In the genomic region with DNA sequence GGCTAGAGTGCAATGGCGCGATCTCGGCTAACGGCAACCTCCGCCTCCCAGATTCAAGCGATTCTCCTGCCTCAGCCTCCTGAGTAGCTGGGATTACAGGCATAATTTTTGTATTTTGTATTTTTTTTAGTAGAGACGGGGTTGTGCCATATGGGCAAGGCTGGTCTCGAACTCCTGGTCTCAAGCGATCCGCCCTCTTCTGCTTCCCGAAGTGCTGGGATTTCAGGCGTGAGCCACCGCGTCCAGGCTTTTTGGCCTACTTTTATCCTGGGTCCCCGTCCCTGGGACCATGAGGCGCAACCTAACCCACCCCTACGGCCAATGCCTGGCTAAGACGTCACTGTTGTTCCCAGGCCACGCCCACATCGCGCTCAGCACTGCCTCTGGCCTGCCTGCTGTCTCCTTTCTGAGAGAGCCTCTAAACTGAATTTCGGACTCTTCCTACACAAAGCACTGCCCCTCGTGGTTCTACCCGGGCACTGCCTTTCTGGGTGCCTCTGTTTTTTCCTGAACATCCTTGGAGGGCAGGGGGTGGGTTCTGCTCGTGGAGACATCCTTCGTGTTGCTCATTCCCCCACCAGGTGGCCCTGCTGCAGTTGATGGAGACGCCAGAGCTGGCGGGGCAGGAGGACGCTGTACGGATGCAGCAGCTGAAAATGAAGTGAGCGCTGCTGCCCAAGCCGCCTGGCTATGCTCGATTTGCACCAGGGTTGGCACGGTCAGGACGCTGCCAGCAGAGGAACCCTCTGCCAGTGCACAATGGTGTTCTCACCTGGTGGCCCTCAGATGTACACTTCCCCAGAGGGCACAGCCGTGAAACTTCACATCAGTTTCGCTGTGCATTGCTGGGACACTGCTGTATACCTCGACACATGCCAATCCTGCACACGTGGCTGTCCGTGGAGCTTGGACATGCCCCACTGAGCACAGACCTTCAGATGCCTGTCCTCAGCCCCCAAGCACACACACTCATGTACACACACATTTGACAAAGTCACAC, we compare ENCODE assay signal across 8 cellular contexts. TPM values are rescaled to one million over a fixed set of nuclear protein-coding genes. Genes with fewer than 3 reads are reported as not detected.
DNase-seq lines count a peak whose midpoint lies in the region; ATAC-seq and TF ChIP-seq lines count a peak whose summit lies in the region.

No MANE protein-coding gene starts in this region.

- no peaks in the 10 kb centered on the region for H3K9me2 ChIP-seq in hepatocyte (replicated peaks; ENCODE audit: insufficient read depth)

- peaks cover 11% of the 10 kb centered on the region for H3K36me3 Mint-ChIP-seq in activated T-cell treated with anti-CD3 and anti-CD28 coated beads, Interleukin-2, amount 50 U/mL, for 4 hours (ENCODE audit: insufficient read depth)

- peaks cover 29% of the 10 kb centered on the region for H3K4me1 ChIP-seq in hepatocyte (ENCODE audit: insufficient read depth)
- peaks cover 37 to 52% (median 49%) of the 10 kb centered on the region in 3 donors for H3K4me1 ChIP-seq in skeletal muscle tissue (ENCODE audit: control insufficient read depth in 3 of 3, insufficient read depth in 3 of 3, low read length in 3 of 3)

- no peak overlapping the region for H3K4me3 ChIP-seq in hepatocyte
- peak overlapping the region in 2 of 3 donors; percentile 11 to 87 for H3K4me3 ChIP-seq in skeletal muscle tissue (ENCODE audit: low read length in 3 of 3)

- DNase-seq in Caki2 (ENCODE audit: low read depth): peak; percentile 98
- DNase-seq in NCI-H1092 (lab: John Stamatoyannopoulos, UW): peak; percentile 31
- DNase-seq in activated T-cell treated with anti-CD3 and anti-CD28 coated beads, Interleukin-2, amount 50 U/mL, for 4 hours: no peak
- peak; percentile 79 for DNase-seq in hepatocyte (ENCODE audit: low spot score)
- DNase-seq in stimulated activated CD4-positive, alpha-beta T cell treated with anti-CD3 and anti-CD28 coated beads, Interleukin-2, amount 100 ng/mL, for 24 hours: no peak
- no peak for DNase-seq in omental fat pad (ENCODE audit: low spot score)
- no peak for DNase-seq in left lobe of liver (ENCODE audit: low spot score)

- H2AFZ ChIP-seq in hepatocyte: no peak overlapping the region

- H3K79me2 ChIP-seq in hepatocyte: peaks cover 4% of the 10 kb centered on the region

- H3K36me3 ChIP-seq in hepatocyte (replicated peaks; ENCODE audit: insufficient read depth, low read depth) (no peaks in the 10 kb centered on the region), skeletal muscle tissue (ENCODE audit: control insufficient read depth in 3 of 3, insufficient read depth in 3 of 3, low read length in 3 of 3) (peaks cover 3 to 13% (median 6%) of the 10 kb centered on the region in 3 donors)

- H3K27me3 Mint-ChIP-seq in activated T-cell treated with anti-CD3 and anti-CD28 coated beads, Interleukin-2, amount 50 U/mL, for 4 hours (ENCODE audit: low read depth): no peaks in the 10 kb centered on the region

- TF ChIP-seq CTCF in hepatocyte (IDR thresholded peaks at IDR 0.05; ENCODE audit: poor library complexity) (peak; percentile 50), omental fat pad (IDR thresholded peaks at IDR 0.05) (no peak)

- no peaks in the 10 kb centered on the region for H3K9me3 Mint-ChIP-seq in activated T-cell treated with anti-CD3 and anti-CD28 coated beads, Interleukin-2, amount 50 U/mL, for 4 hours

- H3K4me2 ChIP-seq in hepatocyte: peak overlapping the region; percentile 100

- H3K27me3 ChIP-seq in hepatocyte: no peaks in the 10 kb centered on the region
- peaks cover 0 to 4% (median 3%) of the 10 kb centered on the region in 3 donors for H3K27me3 ChIP-seq in skeletal muscle tissue (ENCODE audit: control insufficient read depth in 3 of 3, insufficient read depth in 3 of 3, low read length in 3 of 3)

- peaks cover 38% of the 10 kb centered on the region for H3K4me1 Mint-ChIP-seq in activated T-cell treated with anti-CD3 and anti-CD28 coated beads, Interleukin-2, amount 50 U/mL, for 4 hours (ENCODE audit: low read depth)

- no peak for ATAC-seq in activated T-cell treated with anti-CD3 and anti-CD28 coated beads, Interleukin-2, amount 50 U/mL, for 4 hours
- ATAC-seq in omental fat pad (ENCODE audit: low FRiP score): no peak
- ATAC-seq in left lobe of liver: no peak

- in situ Hi-C loops in Caki2 (cut with HindIII; ENCODE audit: low pct_unique_long_range_greater_than_20kb, low sequenced_read_pairs): no loop called here

- H3K4me3 Mint-ChIP-seq in activated T-cell treated with anti-CD3 and anti-CD28 coated beads, Interleukin-2, amount 50 U/mL, for 4 hours: peak overlapping the region; percentile 85

- H4K20me1 ChIP-seq in hepatocyte (ENCODE audit: insufficient read depth, poor library complexity, severe bottlenecking): no peaks in the 10 kb centered on the region

- peak overlapping the region; percentile 45 for H3K27ac ChIP-seq in hepatocyte
- H3K27ac ChIP-seq in skeletal muscle tissue (ENCODE audit: low read depth, low read length): no peak overlapping the region

- peak overlapping the region in 1 of 3 donors; percentile 96 for H3K9ac ChIP-seq in skeletal muscle tissue (ENCODE audit: low read depth in 1 of 3, low read length in 3 of 3)

- H3K9me3 ChIP-seq in hepatocyte (ENCODE audit: low read depth): no peaks in the 10 kb centered on the region
- no peaks in the 10 kb centered on the region for H3K9me3 ChIP-seq in skeletal muscle tissue (ENCODE audit: control insufficient read depth in 3 of 3, low read length in 3 of 3)

- WGBS in hepatocyte (ENCODE audit: low lambda C conversion rate, missing lambda C conversion rate): 37% methylated on average over 40 of the region's 40 CpGs

RNA-seq across cellular contexts. Expression of a gene that starts 2.0 kb away (rescaled TPM):
- total RNA-seq in Caki2 (2014; rRNA removed; shearing (Covaris generic); ENCODE audit: low replicate concordance): 189 and 207 TPM in 2 replicates
- total RNA-seq in activated T-cell treated with anti-CD3 and anti-CD28 coated beads, Interleukin-2, amount 50 U/mL, for 4 hours: 100 to 1,000 TPM in 2 of 3 donors, 10 to 100 TPM in 1; 99.7 to 139 (median 119) TPM
- 59.9 and 62.6 TPM in 2 replicates for total RNA-seq in hepatocyte
- 105 and 131 TPM in 2 replicates for polyA plus RNA-seq in hepatocyte
- 26.6 TPM for total RNA-seq in skeletal muscle tissue
- 100 to 1,000 TPM in 2 of 4 donors, 10 to 100 TPM in 2; 79.5 to 127 (median 101) TPM for total RNA-seq in omental fat pad
- total RNA-seq in left lobe of liver: 55.7 TPM

RNA-seq across cellular contexts. Expression of a gene that starts 16.0 kb away (rescaled TPM):
- 9.8 and 51.0 TPM in 2 replicates for total RNA-seq in Caki2 (2014; rRNA removed; shearing (Covaris generic); ENCODE audit: low replicate concordance)
- under 1 TPM in 2 of 3 donors, not detected in 1; 0.32 to 0.76 TPM for total RNA-seq in activated T-cell treated with anti-CD3 and anti-CD28 coated beads, Interleukin-2, amount 50 U/mL, for 4 hours
- 8.6 and 13.9 TPM in 2 replicates for total RNA-seq in hepatocyte
- 28.4 and 42.2 TPM in 2 replicates for polyA plus RNA-seq in hepatocyte
- total RNA-seq in skeletal muscle tissue: 2.6 TPM
- 100 to 1,000 TPM in 1 of 4 donors, 10 to 100 TPM in 1, 1 to 10 TPM in 2; 6.3 to 115 (median 10.9) TPM for total RNA-seq in omental fat pad
- 0.20 TPM for total RNA-seq in left lobe of liver

RNA-seq across cellular contexts. Expression of a gene that starts 18.9 kb away (rescaled TPM):
- 628 and 713 TPM in 2 replicates for total RNA-seq in Caki2 (2014; rRNA removed; shearing (Covaris generic); ENCODE audit: low replicate concordance)
- 1,000 to 10,000 TPM; 1,928 to 2,027 (median 1,945) TPM for total RNA-seq in activated T-cell treated with anti-CD3 and anti-CD28 coated beads, Interleukin-2, amount 50 U/mL, for 4 hours
- total RNA-seq in hepatocyte (561 and 593 TPM in 2 replicates), skeletal muscle tissue (905 TPM), omental fat pad (100 to 1,000 TPM; 600 to 891 (median 689) TPM), left lobe of liver (425 TPM)
- polyA plus RNA-seq in hepatocyte: 470 and 498 TPM in 2 replicates

RNA-seq across cellular contexts. Expression of a gene that starts 22.1 kb away (rescaled TPM):
- 0.14 and 0.90 TPM in 2 replicates for total RNA-seq in Caki2 (2014; rRNA removed; shearing (Covaris generic); ENCODE audit: low replicate concordance)
- not detected for total RNA-seq in activated T-cell treated with anti-CD3 and anti-CD28 coated beads, Interleukin-2, amount 50 U/mL, for 4 hours
- 0.40 and 1.5 TPM in 2 replicates for total RNA-seq in hepatocyte
- 4.9 and 9.1 TPM in 2 replicates for polyA plus RNA-seq in hepatocyte
- 2.1 TPM for total RNA-seq in skeletal muscle tissue
- under 1 TPM in 2 of 4 donors, not detected in 2; 0.28 to 0.79 TPM for total RNA-seq in omental fat pad
- not detected for total RNA-seq in left lobe of liver

RNA-seq across cellular contexts. Expression of a gene that starts 32.9 kb away (rescaled TPM):
- total RNA-seq in Caki2 (2014; rRNA removed; shearing (Covaris generic); ENCODE audit: low replicate concordance): 99.2 and 181 TPM in 2 replicates
- total RNA-seq in activated T-cell treated with anti-CD3 and anti-CD28 coated beads, Interleukin-2, amount 50 U/mL, for 4 hours: 100 to 1,000 TPM; 112 to 129 (median 126) TPM
- total RNA-seq in hepatocyte (76.3 and 91.7 TPM in 2 replicates), skeletal muscle tissue (36.0 TPM), omental fat pad (100 to 1,000 TPM in 3 of 4 donors, 10 to 100 TPM in 1; 96.9 to 140 (median 102) TPM), left lobe of liver (30.4 TPM)
- polyA plus RNA-seq in hepatocyte: 85.7 and 89.2 TPM in 2 replicates

Comparison
In these comparisons a context has a peak if more than half of its experiments do, and no peak if none do; other contexts are left out.
1. DNase-seq: peak in Caki2 (single experiment), NCI-H1092 (single experiment) and hepatocyte (single experiment); none in activated T-cell treated with anti-CD3 and anti-CD28 coated beads, Interleukin-2, amount 50 U/mL, for 4 hours (single experiment), stimulated activated CD4-positive, alpha-beta T cell treated with anti-CD3 and anti-CD28 coated beads, Interleukin-2, amount 100 ng/mL, for 24 hours (0 of 2), omental fat pad (single experiment) and left lobe of liver (single experiment).